In the genomic region with DNA sequence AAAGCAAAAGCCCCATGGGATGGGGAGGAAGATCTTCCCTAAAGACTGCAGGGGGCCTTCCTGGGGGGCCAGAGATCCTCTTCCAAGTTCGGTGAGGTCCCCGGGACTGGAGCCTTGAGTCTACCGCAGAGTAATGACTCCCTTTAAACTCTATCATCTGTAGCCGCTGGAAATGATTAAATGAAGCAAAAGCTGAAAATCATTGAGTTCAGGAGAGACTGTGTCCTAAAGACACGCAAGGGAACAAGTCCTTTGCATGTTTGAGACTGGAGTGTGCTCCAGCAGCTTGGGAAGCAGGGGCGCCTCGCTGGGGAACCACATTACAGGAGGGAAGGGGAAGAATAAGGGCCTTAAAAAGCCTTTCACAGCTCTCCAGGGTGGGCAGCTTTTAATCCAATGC, we compare ENCODE assay signal across 19 cellular contexts.
DNase-seq lines count a peak whose midpoint lies in the region; ATAC-seq and TF ChIP-seq lines count a peak whose summit lies in the region.
"Had no signal": no experiment of that assay in that cellular context is flagged by ENCODE, and none has a peak within 500 bp of the region (broad histone marks: within the 10 kb centered on the region; RNA-seq: fewer than 3 reads in every experiment).

No MANE protein-coding gene starts in this region.

- H4K91ac ChIP-seq in trophoblast cell (ENCODE audit: low read depth, low read length), result peak overlapping the region; percentile 66

- peaks cover 15% of the 10 kb centered on the region for H3K9me3 Mint-ChIP-seq in WTC11
- H3K9me3 Mint-ChIP-seq in endodermal cell, result peaks cover 18% of the 10 kb centered on the region
- H3K9me3 Mint-ChIP-seq in neural progenitor cell, result peaks cover 14% of the 10 kb centered on the region
- H3K9me3 Mint-ChIP-seq: CD4-positive, alpha-beta T cell had no signal

- POLR2A ChIA-PET in WTC11 (lab: Charles Lee), result no interaction called here

- H3K27me3 ChIP-seq in endodermal cell (ENCODE audit: control insufficient read depth, insufficient read depth, low read length, poor library complexity, severe bottlenecking) (no peaks in the 10 kb centered on the region), neural progenitor cell (no peaks in the 10 kb centered on the region), trophoblast cell (ENCODE audit: insufficient read depth, low read length) (no peaks in the 10 kb centered on the region)

- peak overlapping the region; percentile 48 for H3K4me3 ChIP-seq in endodermal cell (ENCODE audit: low read length)
- H3K4me3 ChIP-seq in neural progenitor cell, result no peak overlapping the region
- H3K4me3 ChIP-seq in trophoblast cell (ENCODE audit: low read depth, low read length), result no peak overlapping the region
- H3K4me3 ChIP-seq: A549, GM12878 had no signal

- H3K23ac ChIP-seq in trophoblast cell (ENCODE audit: low read length), result no peak overlapping the region

- H2AK5ac ChIP-seq in trophoblast cell (ENCODE audit: low read length), result no peak overlapping the region

- 0 out of 2 replicates have a peak overlapping the region, but pooled peaks have one; percentile 71 for H3K27ac Mint-ChIP-seq in WTC11
- H3K27ac Mint-ChIP-seq in endodermal cell, result peak overlapping the region; percentile 71
- no peak overlapping the region for H3K27ac Mint-ChIP-seq in neural progenitor cell
- H3K27ac Mint-ChIP-seq: CD4-positive, alpha-beta T cell; H9 had no signal

- peaks cover 15% of the 10 kb centered on the region for H3K36me3 ChIP-seq in endodermal cell (ENCODE audit: control insufficient read depth, insufficient read depth, low read length)
- H3K36me3 ChIP-seq in neural progenitor cell, result peaks cover 4% of the 10 kb centered on the region
- H3K36me3 ChIP-seq in trophoblast cell (ENCODE audit: control insufficient read depth in 1 of 2, insufficient read depth in 2 of 2, low read length in 2 of 2), result no peaks in the 10 kb centered on the region

- H2AFZ ChIP-seq in neural progenitor cell (replicated peaks) (no peak overlapping the region), trophoblast cell (ENCODE audit: insufficient read depth, low read length, poor library complexity) (no peak overlapping the region)

- H3F3A ChIP-seq in neural progenitor cell (ENCODE audit: low read depth), result peaks cover 37% of the 10 kb centered on the region

- DNase-seq in WTC11 (ENCODE audit: low spot score) (no peak), endodermal cell (no peak), neural progenitor cell (ENCODE audit: low spot score) (no peak), trophoblast cell (no peak), cerebellum (ENCODE audit: low spot score) (no peak), glomerular visceral epithelial cell (ENCODE audit: extremely low spot score) (no peak)
- DNase-seq: AML-193; Calu3; CD4-positive, alpha-beta T cell; DMS53; DND-41; EL; GOT3; H9 had no signal

- H3K9me3 ChIP-seq in endodermal cell (ENCODE audit: control insufficient read depth, low read length) (peaks cover 11% of the 10 kb centered on the region), neural progenitor cell (ENCODE audit: low read depth) (peaks cover under 1% of the 10 kb centered on the region), trophoblast cell (ENCODE audit: insufficient read depth, low read depth, low read length) (peaks cover 3% of the 10 kb centered on the region)
- H3K9me3 ChIP-seq: A549 had no signal

- peaks cover 28% of the 10 kb centered on the region for H3K79me1 ChIP-seq in trophoblast cell (ENCODE audit: low read length)

- no peak overlapping the region for H2BK5ac ChIP-seq in trophoblast cell (ENCODE audit: low read depth, low read length, poor library complexity)

- H4K8ac ChIP-seq in trophoblast cell (ENCODE audit: low read depth, low read length), result no peak overlapping the region

- no peak overlapping the region for H3K9ac ChIP-seq in endodermal cell (ENCODE audit: extremely low read depth, low read length, poor library complexity, severe bottlenecking)
- no peak overlapping the region for H3K9ac ChIP-seq in neural progenitor cell
- no peak overlapping the region for H3K9ac ChIP-seq in trophoblast cell (ENCODE audit: low read length)

- H3K4me1 Mint-ChIP-seq in WTC11 (peaks cover 16% of the 10 kb centered on the region), endodermal cell (peaks cover 77% of the 10 kb centered on the region), neural progenitor cell (peaks cover 21% of the 10 kb centered on the region)

- no peak overlapping the region for H3K4ac ChIP-seq in trophoblast cell (ENCODE audit: low read depth, low read length)

- no peak overlapping the region for H4K12ac ChIP-seq in trophoblast cell (ENCODE audit: low read depth, low read length)

- peaks cover 9% of the 10 kb centered on the region; the same call in 1 of the 2 replicates for H3K27me3 Mint-ChIP-seq in WTC11 (ENCODE audit: low read depth)
- H3K27me3 Mint-ChIP-seq in endodermal cell (ENCODE audit: insufficient read depth), result no peaks in the 10 kb centered on the region
- peaks cover 2% of the 10 kb centered on the region for H3K27me3 Mint-ChIP-seq in neural progenitor cell (ENCODE audit: insufficient read depth, low read depth)
- H3K27me3 Mint-ChIP-seq: CD4-positive, alpha-beta T cell had no signal

- WGBS in endodermal cell (ENCODE audit: insufficient coverage in 1 of 2, insufficient read length in 1 of 2), 2 experiments, result 84 to 85% methylated on average over 6 to 7 of the region's 7 CpGs
- WGBS in trophoblast cell (ENCODE audit: extremely low coverage, insufficient coverage, insufficient read length), result no CpG with 5 or more reads among the region's 7 CpGs

- H3K79me2 ChIP-seq in neural progenitor cell (ENCODE audit: low read depth) (no peaks in the 10 kb centered on the region), trophoblast cell (ENCODE audit: control insufficient read depth, insufficient read depth, low read length, poor library complexity) (peaks cover 2% of the 10 kb centered on the region)

- H3K36me3 Mint-ChIP-seq in WTC11 (peaks cover 15% of the 10 kb centered on the region), endodermal cell (ENCODE audit: low read depth) (peaks cover 15% of the 10 kb centered on the region), neural progenitor cell (no peaks in the 10 kb centered on the region)

- ATAC-seq in WTC11 (no peak), HG02870 (IDR thresholded peaks at IDR 0.05; ENCODE audit: unreplicated experiment) (no peak)
- ATAC-seq: GM12878 had no signal

- H3K14ac ChIP-seq in trophoblast cell (ENCODE audit: low read length), result peak overlapping the region; percentile 35

- H3K27ac ChIP-seq in endodermal cell (ENCODE audit: low read depth, low read length) (no peak overlapping the region), neural progenitor cell (no peak overlapping the region), trophoblast cell (ENCODE audit: low read depth, low read length) (no peak overlapping the region)
- H3K27ac ChIP-seq: A549, C4-2B, HL-60 had no signal

- H3K4me3 Mint-ChIP-seq in WTC11 (no peak overlapping the region), endodermal cell (no peak overlapping the region), neural progenitor cell (no peak overlapping the region)
- H3K4me3 Mint-ChIP-seq: CD4-positive, alpha-beta T cell; H9 had no signal

- no peaks in the 10 kb centered on the region for H4K20me1 ChIP-seq in neural progenitor cell (ENCODE audit: low read depth)

- no peak overlapping the region for H2BK120ac ChIP-seq in trophoblast cell (ENCODE audit: insufficient read depth, low read length, poor library complexity)

- H3K18ac ChIP-seq in trophoblast cell (ENCODE audit: low read length), result no peak overlapping the region

- peaks cover 12% of the 10 kb centered on the region for H3K4me1 ChIP-seq in endodermal cell (ENCODE audit: control insufficient read depth, insufficient read depth, low read length)
- H3K4me1 ChIP-seq in neural progenitor cell, result peaks cover 47% of the 10 kb centered on the region
- H3K4me1 ChIP-seq in trophoblast cell (ENCODE audit: control insufficient read depth in 1 of 2, insufficient read depth in 2 of 2, low read length in 2 of 2), result peaks cover 21 to 22% of the 10 kb centered on the region in 2 experiments
- H3K4me1 ChIP-seq: A549 had no signal

- H3K4me2 ChIP-seq in neural progenitor cell (peak overlapping the region; percentile 11), trophoblast cell (ENCODE audit: low read length) (no peak overlapping the region)
- H3K4me2 ChIP-seq: A549 had no signal

- TF ChIP-seq CTCF in WTC11 (IDR thresholded peaks at IDR 0.05), result no peak
- TF ChIP-seq CTCF in endodermal cell (conservative IDR thresholded peaks at IDR 0.05), result no peak
- no peak for TF ChIP-seq CTCF in neural progenitor cell (IDR thresholded peaks at IDR 0.05)

- H2BK12ac ChIP-seq in trophoblast cell (ENCODE audit: low read length), result no peak overlapping the region

- CTCF ChIA-PET in WTC11 (lab: Charles Lee), result no interaction called here

TF ChIP-seq in WTC11, 78 proteins besides CTCF, POLR2A, EP300 and RAD21:
- TF ChIP-seq ZNF263 (CRISPR knock-in tag; IDR thresholded peaks at IDR 0.05; ENCODE audit: low read depth) (no peak), TEAD4 (CRISPR knock-in tag; IDR thresholded peaks at IDR 0.05) (no peak)
- TF ChIP-seq, protein P1, sequence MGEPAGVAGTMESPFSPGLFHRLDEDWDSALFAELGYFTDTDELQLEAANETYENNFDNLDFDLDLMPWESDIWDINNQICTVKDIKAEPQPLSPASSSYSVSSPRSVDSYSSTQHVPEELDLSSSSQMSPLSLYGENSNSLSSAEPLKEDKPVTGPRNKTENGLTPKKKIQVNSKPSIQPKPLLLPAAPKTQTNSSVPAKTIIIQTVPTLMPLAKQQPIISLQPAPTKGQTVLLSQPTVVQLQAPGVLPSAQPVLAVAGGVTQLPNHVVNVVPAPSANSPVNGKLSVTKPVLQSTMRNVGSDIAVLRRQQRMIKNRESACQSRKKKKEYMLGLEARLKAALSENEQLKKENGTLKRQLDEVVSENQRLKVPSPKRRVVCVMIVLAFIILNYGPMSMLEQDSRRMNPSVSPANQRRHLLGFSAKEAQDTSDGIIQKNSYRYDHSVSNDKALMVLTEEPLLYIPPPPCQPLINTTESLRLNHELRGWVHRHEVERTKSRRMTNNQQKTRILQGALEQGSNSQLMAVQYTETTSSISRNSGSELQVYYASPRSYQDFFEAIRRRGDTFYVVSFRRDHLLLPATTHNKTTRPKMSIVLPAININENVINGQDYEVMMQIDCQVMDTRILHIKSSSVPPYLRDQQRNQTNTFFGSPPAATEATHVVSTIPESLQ (CRISPR knock-in tag; IDR thresholded peaks at IDR 0.05), result no peak
